ENCODE assay signal across 1 cellular context in the genomic region with DNA sequence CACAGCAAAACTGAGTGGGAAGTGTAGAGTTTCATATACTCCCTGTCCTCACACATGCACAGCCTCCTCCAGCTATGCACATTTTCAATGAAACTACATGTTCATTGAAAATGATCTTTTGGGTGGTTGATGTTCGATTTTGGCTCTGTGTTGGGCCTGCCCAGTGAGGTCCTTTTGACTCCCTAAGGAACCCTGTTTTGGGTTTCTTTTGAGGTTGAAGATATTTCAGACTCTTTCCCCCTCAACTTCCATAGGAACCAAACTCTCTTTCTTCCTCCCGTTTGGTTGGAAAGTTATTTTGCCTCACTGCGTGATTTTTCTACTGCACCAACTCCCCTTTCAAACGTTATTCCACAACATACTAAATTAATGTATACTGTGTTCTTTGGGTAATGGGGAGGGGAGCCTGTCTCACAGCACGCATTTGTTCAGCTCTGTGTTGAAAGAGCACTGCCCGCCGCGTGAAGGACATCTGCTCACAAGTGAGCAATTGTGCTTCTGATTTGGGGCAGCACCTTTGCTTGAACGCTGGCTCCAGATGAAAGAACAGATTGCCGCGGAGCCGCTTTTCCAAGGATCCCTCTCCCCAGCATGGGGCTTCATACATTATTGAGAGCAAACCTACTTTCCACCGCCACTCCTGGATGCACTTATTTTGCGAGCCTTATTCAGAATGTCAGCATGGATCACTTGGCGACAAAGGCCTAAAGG.
TF ChIP-seq lines count a peak whose summit lies in the region.

No MANE protein-coding gene starts in this region.

TF ChIP-seq in HepG2, 621 proteins besides CTCF, POLR2A, EP300 and RAD21 (continued from another document and continues in another):
- TF ChIP-seq PHB2 (IDR thresholded peaks at IDR 0.05; ENCODE audit: partially characterized antibody) = no peak
- 0 out of 2 replicates have a peak, but pooled peaks have one; percentile 22 for TF ChIP-seq ZBTB7A (CRISPR knock-in tag; IDR thresholded peaks at IDR 0.05)
- TF ChIP-seq RBAK (CRISPR knock-in tag; IDR thresholded peaks at IDR 0.05) = 0 out of 2 replicates have a peak, but pooled peaks have one; percentile 22
- peak; percentile 79; the same call in 1 of the 2 replicates for TF ChIP-seq HNF1B (CRISPR knock-in tag; IDR thresholded peaks at IDR 0.05)
- peak; percentile 94 for TF ChIP-seq PAXIP1 (CRISPR knock-in tag; conservative IDR thresholded peaks at IDR 0.05)
- TF ChIP-seq ZNF589 (CRISPR knock-in tag; conservative IDR thresholded peaks at IDR 0.05) = no peak
- TF ChIP-seq HHEX (CRISPR knock-in tag; IDR thresholded peaks at IDR 0.05) = peak; percentile 49; the same call in 1 of the 2 replicates
- TF ChIP-seq ATAD3A (CRISPR knock-in tag; IDR thresholded peaks at IDR 0.05) = no peak
- TF ChIP-seq, protein P1, sequence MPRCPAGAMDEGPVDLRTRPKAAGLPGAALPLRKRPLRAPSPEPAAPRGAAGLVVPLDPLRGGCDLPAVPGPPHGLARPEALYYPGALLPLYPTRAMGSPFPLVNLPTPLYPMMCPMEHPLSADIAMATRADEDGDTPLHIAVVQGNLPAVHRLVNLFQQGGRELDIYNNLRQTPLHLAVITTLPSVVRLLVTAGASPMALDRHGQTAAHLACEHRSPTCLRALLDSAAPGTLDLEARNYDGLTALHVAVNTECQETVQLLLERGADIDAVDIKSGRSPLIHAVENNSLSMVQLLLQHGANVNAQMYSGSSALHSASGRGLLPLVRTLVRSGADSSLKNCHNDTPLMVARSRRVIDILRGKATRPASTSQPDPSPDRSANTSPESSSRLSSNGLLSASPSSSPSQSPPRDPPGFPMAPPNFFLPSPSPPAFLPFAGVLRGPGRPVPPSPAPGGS (CRISPR knock-in tag; IDR thresholded peaks at IDR 0.05) = peak; percentile 89
- TF ChIP-seq ZNF564 (CRISPR knock-in tag; IDR thresholded peaks at IDR 0.05) = peak; percentile 82
- TF ChIP-seq ZNF577 (CRISPR knock-in tag; IDR thresholded peaks at IDR 0.05; ENCODE audit: borderline replicate concordance, low read depth) = no peak
- no peak for TF ChIP-seq ZNF775 (CRISPR knock-in tag; IDR thresholded peaks at IDR 0.05; ENCODE audit: borderline replicate concordance)
- TF ChIP-seq TBX3 (IDR thresholded peaks at IDR 0.05; ENCODE audit: borderline replicate concordance) = peak; percentile 82
- TF ChIP-seq ZBTB2 (CRISPR knock-in tag; IDR thresholded peaks at IDR 0.05; ENCODE audit: low read depth) = no peak
- TF ChIP-seq HDAC2 (CRISPR knock-in tag; IDR thresholded peaks at IDR 0.05) = peak; percentile 95
- TF ChIP-seq MYPOP (CRISPR knock-in tag; IDR thresholded peaks at IDR 0.05) = peak; percentile 85
- peak; percentile 74; the same call in 1 of the 2 replicates for TF ChIP-seq DR1 (CRISPR knock-in tag; IDR thresholded peaks at IDR 0.05)
- no peak for TF ChIP-seq HNRNPH1 (optimal IDR thresholded peaks at IDR 0.05; ENCODE audit: low read depth, low read length)
- TF ChIP-seq ZFY (CRISPR knock-in tag; IDR thresholded peaks at IDR 0.05) = peak; percentile 48
- TF ChIP-seq, protein P2, sequence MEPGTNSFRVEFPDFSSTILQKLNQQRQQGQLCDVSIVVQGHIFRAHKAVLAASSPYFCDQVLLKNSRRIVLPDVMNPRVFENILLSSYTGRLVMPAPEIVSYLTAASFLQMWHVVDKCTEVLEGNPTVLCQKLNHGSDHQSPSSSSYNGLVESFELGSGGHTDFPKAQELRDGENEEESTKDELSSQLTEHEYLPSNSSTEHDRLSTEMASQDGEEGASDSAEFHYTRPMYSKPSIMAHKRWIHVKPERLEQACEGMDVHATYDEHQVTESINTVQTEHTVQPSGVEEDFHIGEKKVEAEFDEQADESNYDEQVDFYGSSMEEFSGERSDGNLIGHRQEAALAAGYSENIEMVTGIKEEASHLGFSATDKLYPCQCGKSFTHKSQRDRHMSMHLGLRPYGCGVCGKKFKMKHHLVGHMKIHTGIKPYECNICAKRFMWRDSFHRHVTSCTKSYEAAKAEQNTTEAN (CRISPR knock-in tag; conservative IDR thresholded peaks at IDR 0.05) = peak; percentile 97
- peak; percentile 50 for TF ChIP-seq ZNF883 (CRISPR knock-in tag; IDR thresholded peaks at IDR 0.05; ENCODE audit: not compliant biosample characterization)
- peak; percentile 80 for TF ChIP-seq ASH2L (IDR thresholded peaks at IDR 0.05; ENCODE audit: insufficient read length, low read depth, low read length)
- 0 out of 2 replicates have a peak, but pooled peaks have one; percentile 1 for TF ChIP-seq MAFF (IDR thresholded peaks at IDR 0.05; ENCODE audit: low read depth, low read length)
- TF ChIP-seq ZNF850 (CRISPR knock-in tag; conservative IDR thresholded peaks at IDR 0.05) = no peak
- TF ChIP-seq SUZ12 (IDR thresholded peaks at IDR 0.05; ENCODE audit: low read depth, low read length) = no peak
- no peak for TF ChIP-seq ZEB1 (IDR thresholded peaks at IDR 0.05; ENCODE audit: insufficient replicate concordance, low read depth)
- no peak for TF ChIP-seq PCBP1 (IDR thresholded peaks at IDR 0.05; ENCODE audit: borderline replicate concordance, low read depth, low read length)
- TF ChIP-seq, protein P3, sequence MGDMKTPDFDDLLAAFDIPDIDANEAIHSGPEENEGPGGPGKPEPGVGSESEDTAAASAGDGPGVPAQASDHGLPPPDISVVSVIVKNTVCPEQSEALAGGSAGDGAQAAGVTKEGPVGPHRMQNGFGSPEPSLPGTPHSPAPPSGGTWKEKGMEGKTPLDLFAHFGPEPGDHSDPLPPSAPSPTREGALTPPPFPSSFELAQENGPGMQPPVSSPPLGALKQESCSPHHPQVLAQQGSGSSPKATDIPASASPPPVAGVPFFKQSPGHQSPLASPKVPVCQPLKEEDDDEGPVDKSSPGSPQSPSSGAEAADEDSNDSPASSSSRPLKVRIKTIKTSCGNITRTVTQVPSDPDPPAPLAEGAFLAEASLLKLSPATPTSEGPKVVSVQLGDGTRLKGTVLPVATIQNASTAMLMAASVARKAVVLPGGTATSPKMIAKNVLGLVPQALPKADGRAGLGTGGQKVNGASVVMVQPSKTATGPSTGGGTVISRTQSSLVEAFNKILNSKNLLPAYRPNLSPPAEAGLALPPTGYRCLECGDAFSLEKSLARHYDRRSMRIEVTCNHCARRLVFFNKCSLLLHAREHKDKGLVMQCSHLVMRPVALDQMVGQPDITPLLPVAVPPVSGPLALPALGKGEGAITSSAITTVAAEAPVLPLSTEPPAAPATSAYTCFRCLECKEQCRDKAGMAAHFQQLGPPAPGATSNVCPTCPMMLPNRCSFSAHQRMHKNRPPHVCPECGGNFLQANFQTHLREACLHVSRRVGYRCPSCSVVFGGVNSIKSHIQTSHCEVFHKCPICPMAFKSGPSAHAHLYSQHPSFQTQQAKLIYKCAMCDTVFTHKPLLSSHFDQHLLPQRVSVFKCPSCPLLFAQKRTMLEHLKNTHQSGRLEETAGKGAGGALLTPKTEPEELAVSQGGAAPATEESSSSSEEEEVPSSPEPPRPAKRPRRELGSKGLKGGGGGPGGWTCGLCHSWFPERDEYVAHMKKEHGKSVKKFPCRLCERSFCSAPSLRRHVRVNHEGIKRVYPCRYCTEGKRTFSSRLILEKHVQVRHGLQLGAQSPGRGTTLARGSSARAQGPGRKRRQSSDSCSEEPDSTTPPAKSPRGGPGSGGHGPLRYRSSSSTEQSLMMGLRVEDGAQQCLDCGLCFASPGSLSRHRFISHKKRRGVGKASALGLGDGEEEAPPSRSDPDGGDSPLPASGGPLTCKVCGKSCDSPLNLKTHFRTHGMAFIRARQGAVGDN (CRISPR knock-in tag; IDR thresholded peaks at IDR 0.05) = peak; percentile 77
- no peak for TF ChIP-seq ZNF672 (CRISPR knock-in tag; IDR thresholded peaks at IDR 0.05)
- no peak; the same call in 1 of the 2 replicates for TF ChIP-seq ETV6 (CRISPR knock-in tag; conservative IDR thresholded peaks at IDR 0.05)
- TF ChIP-seq REPIN1 (CRISPR knock-in tag; IDR thresholded peaks at IDR 0.05; ENCODE audit: borderline replicate concordance, low read depth) = no peak
- 0 out of 2 replicates have a peak, but pooled peaks have one; percentile 58 for TF ChIP-seq SNAI1 (CRISPR knock-in tag; IDR thresholded peaks at IDR 0.05; ENCODE audit: borderline replicate concordance)
- TF ChIP-seq ZFP36L2 (CRISPR knock-in tag; IDR thresholded peaks at IDR 0.05) = no peak
- TF ChIP-seq MEF2D (CRISPR knock-in tag; IDR thresholded peaks at IDR 0.05) = peak; percentile 75
- TF ChIP-seq HNF1A (IDR thresholded peaks at IDR 0.05; ENCODE audit: low read depth) = no peak; the same call in 1 of the 2 replicates
- peak; percentile 93 for TF ChIP-seq HNF1A (CRISPR knock-in tag; IDR thresholded peaks at IDR 0.05; ENCODE audit: borderline replicate concordance)
- TF ChIP-seq ZNF468 (CRISPR knock-in tag; IDR thresholded peaks at IDR 0.05) = no peak
- TF ChIP-seq KMT2B (CRISPR knock-in tag; IDR thresholded peaks at IDR 0.05) = peak; percentile 64; the same call in 1 of the 2 replicates
- TF ChIP-seq ZNF598 (CRISPR knock-in tag; IDR thresholded peaks at IDR 0.05; ENCODE audit: borderline replicate concordance) = peak; percentile 84; the same call in 1 of the 2 replicates
- peak; percentile 88; the same call in 1 of the 2 replicates for TF ChIP-seq CBX5 (CRISPR knock-in tag; IDR thresholded peaks at IDR 0.05; ENCODE audit: borderline replicate concordance)
- TF ChIP-seq SMAD3 (CRISPR knock-in tag; IDR thresholded peaks at IDR 0.05) = peak; percentile 89
